In the genomic region with DNA sequence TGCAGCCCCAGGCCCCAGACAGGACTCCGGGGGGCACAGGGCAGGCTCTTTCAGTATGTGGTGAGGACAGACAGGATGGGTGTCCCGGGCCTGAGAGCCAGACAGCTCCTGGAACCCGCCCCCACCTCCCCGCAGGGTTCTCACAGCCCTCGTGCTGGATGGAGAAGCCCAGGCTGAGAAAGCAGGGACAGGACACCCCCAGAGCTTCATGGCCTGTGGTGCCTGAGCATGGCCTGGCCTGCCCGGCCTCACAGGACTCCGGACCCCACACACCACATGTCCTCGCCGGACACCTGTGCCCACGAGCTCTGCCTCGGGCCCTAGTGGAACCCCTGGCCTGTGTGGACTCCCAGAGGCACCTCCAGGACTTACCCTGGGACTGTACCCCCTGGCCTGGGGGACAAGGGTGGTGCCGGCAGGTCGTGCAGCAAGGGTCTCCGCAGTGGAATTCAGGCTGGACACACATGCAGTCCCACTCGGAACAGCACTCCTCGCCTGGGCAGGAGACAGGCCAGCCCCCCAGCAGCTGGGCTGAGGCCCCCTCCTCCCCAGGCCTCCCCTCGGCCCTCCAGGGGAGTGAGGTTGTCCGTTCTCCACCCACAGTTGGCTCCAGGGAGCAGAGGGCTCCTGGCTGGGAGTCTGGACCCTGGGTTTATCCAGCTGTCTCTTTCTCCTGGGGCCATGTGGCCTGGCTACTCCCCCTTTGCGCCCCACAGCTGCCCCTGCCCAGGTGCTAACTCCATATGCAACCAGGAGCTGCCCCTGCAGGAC, we compare ENCODE assay signal across 14 cellular contexts. TPM values are rescaled to one million over a fixed set of nuclear protein-coding genes. Genes with fewer than 3 reads are reported as not detected.
DNase-seq lines count a peak whose midpoint lies in the region; ATAC-seq and TF ChIP-seq lines count a peak whose summit lies in the region.
"Had no signal": no experiment of that assay in that cellular context is flagged by ENCODE, and none has a peak within 500 bp of the region (broad histone marks: within the 10 kb centered on the region; RNA-seq: fewer than 3 reads in every experiment).

No MANE protein-coding gene starts in this region.

- peaks cover 2% of the 10 kb centered on the region; the same call in 1 of the 2 replicates for H3K79me2 ChIP-seq in Loucy (ENCODE audit: insufficient read depth, low read length)

- H3K27ac Mint-ChIP-seq in CD14-positive monocyte = no peak overlapping the region
- no peak overlapping the region for H3K27ac Mint-ChIP-seq in activated naive CD4-positive, alpha-beta T cell treated with anti-CD3 and anti-CD28 coated beads, Interleukin-2, amount 10 ng/mL, durations not matched to agents 7 days and 5 days

- CTCF ChIA-PET in activated naive CD4-positive, alpha-beta T cell treated with anti-CD3 and anti-CD28 coated beads, Interleukin-2, amount 10 ng/mL, durations not matched to agents 7 days and 5 days (lab: Charles Lee) = interaction anchor here (0.9 kb wide), 1 partner anchor 82 kb away, joined by 3 read pairs; no protein-coding TSS in a partner anchor

- 87% methylated on average over 6 of the region's 19 CpGs; no CpG with 5 or more reads in 1 of the 2 donors for WGBS in esophagus squamous epithelium, 2 donors

- H3K4me3 ChIP-seq in Loucy (ENCODE audit: low read length, poor library complexity, severe bottlenecking) (no peak overlapping the region), lower lobe of right lung (no peak overlapping the region), esophagus squamous epithelium (peak overlapping the region in 2 of 4 donors; percentile 39 to 61)

- peak; percentile 38 for DNase-seq in CD14-positive monocyte (ENCODE audit: low spot score)
- DNase-seq in activated naive CD4-positive, alpha-beta T cell treated with anti-CD3 and anti-CD28 coated beads, Interleukin-2, amount 10 ng/mL, durations not matched to agents 7 days and 5 days = peak; percentile 21
- DNase-seq in lower lobe of right lung = peak; percentile 34
- DNase-seq in esophagus squamous epithelium (lab: John Stamatoyannopoulos, UW) = no peak
- DNase-seq in activated CD4-positive, CD25-positive, alpha-beta regulatory T cell treated with anti-CD3 and anti-CD28 coated beads, Interleukin-2, amount 50 U/mL, for 72 hours = no peak
- DNase-seq in stimulated activated naive CD4-positive, alpha-beta T cell treated with Interleukin-2 at 50 U/mL for 16 hours (lab: John Stamatoyannopoulos, UW) = no peak
- DNase-seq in T1000 (lab: John Stamatoyannopoulos, UW) = no peak
- DNase-seq: KG1, NCI-H1694, NCI-H526 treated with DMSO at 0.1 percent for 48 hours, retina had no signal

- H3K36me3 ChIP-seq in Loucy (ENCODE audit: insufficient read depth, low read length) (no peaks in the 10 kb centered on the region), lower lobe of right lung (no peaks in the 10 kb centered on the region), esophagus squamous epithelium (no peaks in the 10 kb centered on the region)

- peak overlapping the region; percentile 43 for H3K9ac ChIP-seq in Loucy (ENCODE audit: low read depth, low read length, poor library complexity, severe bottlenecking)

- no peaks in the 10 kb centered on the region for H3K9me2 ChIP-seq in Loucy (replicated peaks; ENCODE audit: low read depth, low read length)

- peaks cover 5% of the 10 kb centered on the region for H3K4me1 Mint-ChIP-seq in CD14-positive monocyte
- peaks cover 24% of the 10 kb centered on the region for H3K4me1 Mint-ChIP-seq in activated naive CD4-positive, alpha-beta T cell treated with anti-CD3 and anti-CD28 coated beads, Interleukin-2, amount 10 ng/mL, durations not matched to agents 7 days and 5 days

- intact Hi-C loops in CD14-positive monocyte (cut with micrococcal nuclease) = no loop called here
- intact Hi-C loops in lower lobe of right lung (cut with DNase I) = no loop called here
- intact Hi-C loops in esophagus squamous epithelium (cut with DNase I) = no loop called here

- H3K27me3 ChIP-seq in Loucy (ENCODE audit: insufficient read depth, low read length, poor library complexity, severe bottlenecking) (no peaks in the 10 kb centered on the region), lower lobe of right lung (ENCODE audit: low read depth) (peaks cover 66% of the 10 kb centered on the region), esophagus squamous epithelium (peaks cover 0 to 88% (median 2%) of the 10 kb centered on the region in 4 donors)

- no peak overlapping the region for H3K4me3 Mint-ChIP-seq in CD14-positive monocyte
- no peak overlapping the region for H3K4me3 Mint-ChIP-seq in activated naive CD4-positive, alpha-beta T cell treated with anti-CD3 and anti-CD28 coated beads, Interleukin-2, amount 10 ng/mL, durations not matched to agents 7 days and 5 days

- H4K20me1 ChIP-seq in Loucy (ENCODE audit: insufficient read depth, low read length, poor library complexity, severe bottlenecking) = no peaks in the 10 kb centered on the region

- peaks cover 45 to 77% (median 50%) of the 10 kb centered on the region in 3 donors for H3K27me3 Mint-ChIP-seq in CD14-positive monocyte (ENCODE audit: low read depth in 3 of 3)
- peaks cover 76% of the 10 kb centered on the region for H3K27me3 Mint-ChIP-seq in activated naive CD4-positive, alpha-beta T cell treated with anti-CD3 and anti-CD28 coated beads, Interleukin-2, amount 10 ng/mL, durations not matched to agents 7 days and 5 days

- TF ChIP-seq CTCF in CD14-positive monocyte (IDR thresholded peaks at IDR 0.05) (no peak), Loucy (conservative IDR thresholded peaks at IDR 0.05; ENCODE audit: low read length) (no peak), lower lobe of right lung (IDR thresholded peaks at IDR 0.05) (no peak), esophagus squamous epithelium (IDR thresholded peaks at IDR 0.05) (no peak)

- 0 out of 2 replicates have a peak, but pooled peaks cover 3% of the 10 kb centered on the region for H3F3A ChIP-seq in Loucy (ENCODE audit: low read depth)

- TF ChIP-seq POLR2A in esophagus squamous epithelium (IDR thresholded peaks at IDR 0.05) = no peak

- no peaks in the 10 kb centered on the region for H3K9me3 ChIP-seq in Loucy (ENCODE audit: insufficient read depth, low read depth, low read length)
- no peaks in the 10 kb centered on the region for H3K9me3 ChIP-seq in lower lobe of right lung
- H3K9me3 ChIP-seq in esophagus squamous epithelium = no peaks in the 10 kb centered on the region

- peaks cover 0 to 3% (median 2%) of the 10 kb centered on the region in 7 donors for H3K9me3 Mint-ChIP-seq in CD14-positive monocyte
- H3K9me3 Mint-ChIP-seq in activated naive CD4-positive, alpha-beta T cell treated with anti-CD3 and anti-CD28 coated beads, Interleukin-2, amount 10 ng/mL, durations not matched to agents 7 days and 5 days = no peaks in the 10 kb centered on the region
- H3K9me3 Mint-ChIP-seq: activated naive CD4-positive, alpha-beta T cell treated with anti-CD3 and anti-CD28 coated beads, Interleukin-2, amount 50 U/mL, for 72 hours had no signal

- H3K4me1 ChIP-seq in Loucy (ENCODE audit: insufficient read depth, low read length, poor library complexity, severe bottlenecking) = peaks cover 43% of the 10 kb centered on the region
- peaks cover 16% of the 10 kb centered on the region for H3K4me1 ChIP-seq in lower lobe of right lung
- peaks cover 34 to 71% (median 38%) of the 10 kb centered on the region in 3 donors for H3K4me1 ChIP-seq in esophagus squamous epithelium

- ATAC-seq in lower lobe of right lung = no peak
- ATAC-seq: activated naive CD4-positive, alpha-beta T cell treated with anti-CD3 and anti-CD28 coated beads, Interleukin-2, amount 50 U/mL, for 72 hours had no signal

- H2AFZ ChIP-seq in Loucy (ENCODE audit: low read length) = no peak overlapping the region

- H3K27ac ChIP-seq in lower lobe of right lung (no peak overlapping the region), esophagus squamous epithelium (peak overlapping the region in 1 of 4 donors; percentile 1)

- H3K4me2 ChIP-seq in Loucy (ENCODE audit: low read depth, low read length, poor library complexity, severe bottlenecking) = peak overlapping the region; percentile 45

- H3K36me3 Mint-ChIP-seq in CD14-positive monocyte = peaks cover 0 to 1% of the 10 kb centered on the region in 2 donors
- no peaks in the 10 kb centered on the region for H3K36me3 Mint-ChIP-seq in activated naive CD4-positive, alpha-beta T cell treated with anti-CD3 and anti-CD28 coated beads, Interleukin-2, amount 10 ng/mL, durations not matched to agents 7 days and 5 days

RNA-seq across cellular contexts. Expression of gene TNFRSF18, which starts 1.2 kb away (rescaled TPM):
- polyA plus RNA-seq in CD14-positive monocyte = not detected
- total RNA-seq in lower lobe of right lung (0.47 TPM), esophagus squamous epithelium (10 to 100 TPM in 1 of 4 donors, 1 to 10 TPM in 3; 2.0 to 21.0 (median 2.8) TPM)
- total RNA-seq: temporal lobe had no signal

RNA-seq across cellular contexts. Expression of gene TNFRSF4, which starts 8.8 kb away (rescaled TPM):
- polyA plus RNA-seq in CD14-positive monocyte = not detected
- 3.0 TPM for total RNA-seq in lower lobe of right lung
- 1 to 10 TPM in 1 of 4 donors, under 1 TPM in 2, not detected in 1; 0.40 to 1.3 (median 0.57) TPM for total RNA-seq in esophagus squamous epithelium
- total RNA-seq: temporal lobe had no signal

RNA-seq across cellular contexts. Expression of gene SDF4, which starts 26.6 kb away (rescaled TPM):
- polyA plus RNA-seq in CD14-positive monocyte = 10 to 100 TPM; 81.7 to 89.0 TPM
- total RNA-seq in lower lobe of right lung (127 TPM), esophagus squamous epithelium (10 to 100 TPM; 65.0 to 75.4 (median 67.6) TPM)

RNA-seq across cellular contexts. Expression of gene B3GALT6, which starts 26.9 kb away (rescaled TPM):
- polyA plus RNA-seq in CD14-positive monocyte = 1 to 10 TPM; 1.9 to 8.8 TPM
- total RNA-seq in lower lobe of right lung (13.7 TPM), esophagus squamous epithelium (10 to 100 TPM; 13.5 to 17.5 (median 15.6) TPM)

RNA-seq across cellular contexts. Expression of gene TTLL10, which starts 31.5 kb away (rescaled TPM):
- under 1 TPM in 1 of 2 donors, not detected in 1; 0.06 TPM for polyA plus RNA-seq in CD14-positive monocyte
- total RNA-seq in lower lobe of right lung = 6.6 TPM
- total RNA-seq in esophagus squamous epithelium = under 1 TPM in 2 of 4 donors, not detected in 2; 0.19 to 0.44 TPM
- total RNA-seq: activated naive CD4-positive, alpha-beta T cell treated with anti-CD3 and anti-CD28 coated beads, Interleukin-2, amount 50 U/mL, for 72 hours; temporal lobe had no signal

Comparison
In these comparisons a context has a peak if more than half of its experiments do, and no peak if none do; other contexts are left out.
1. DNase-seq: peak in CD14-positive monocyte (single experiment), activated naive CD4-positive, alpha-beta T cell treated with anti-CD3 and anti-CD28 coated beads, Interleukin-2, amount 10 ng/mL, durations not matched to agents 7 days and 5 days (single experiment) and lower lobe of right lung (single experiment); none in esophagus squamous epithelium (single experiment), activated CD4-positive, CD25-positive, alpha-beta regulatory T cell treated with anti-CD3 and anti-CD28 coated beads, Interleukin-2, amount 50 U/mL, for 72 hours (single experiment), stimulated activated naive CD4-positive, alpha-beta T cell treated with Interleukin-2 at 50 U/mL for 16 hours (single experiment) and T1000 (single experiment).